29 cellular contexts compared by ENCODE assay signal in the genomic region with DNA sequence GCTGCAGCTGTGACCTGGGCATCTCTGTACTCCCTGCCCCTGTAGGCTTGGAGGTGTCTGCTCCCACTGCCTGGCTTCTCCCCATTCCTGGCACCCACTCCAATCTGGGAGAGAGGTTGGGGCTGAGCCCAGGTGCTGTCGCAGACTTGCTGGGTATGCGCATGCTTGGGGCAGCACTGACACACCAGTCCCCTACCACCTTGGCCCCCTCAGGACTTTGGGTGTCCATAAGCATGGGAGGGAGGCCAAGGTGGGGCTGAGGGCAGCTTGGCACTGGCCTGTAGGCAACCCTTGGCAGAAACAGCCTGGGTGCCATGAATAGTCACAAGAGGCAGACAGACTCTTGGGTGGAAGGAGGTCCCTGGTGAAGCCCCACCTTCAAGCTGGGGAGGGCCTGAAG.
A peak's percentile ranks its signal among the peaks of the same experiment; 100 is the strongest.
DNase-seq lines count a peak whose midpoint lies in the region; ATAC-seq, FAIRE-seq and TF ChIP-seq lines count a peak whose summit lies in the region.
"Had no signal": no experiment of that assay in that cellular context is flagged by ENCODE, and none has a peak within 500 bp of the region (broad histone marks: within the 10 kb centered on the region; RNA-seq: fewer than 3 reads in every experiment).

No MANE protein-coding gene starts in this region.

- in situ Hi-C loops in IMR-90 (cut with MboI; ENCODE audit: low sequenced_read_pairs), result no loop called here

- H3K23me2 ChIP-seq in H1 (ENCODE audit: low read depth, low read length), result no peaks in the 10 kb centered on the region

- H3K27ac ChIP-seq in IMR-90 (ENCODE audit: insufficient read depth, low read length) (no peak overlapping the region), H1 (ENCODE audit: low read depth, low read length) (no peak overlapping the region), neuronal stem cell (replicated peaks; ENCODE audit: low read length) (no peak overlapping the region)
- H3K27ac ChIP-seq: BLaER1 had no signal

- dilution Hi-C loops in IMR-90 (cut with HindIII; ENCODE audit: low sequenced_read_pairs, unreplicated experiment), result no loop called here

- no peaks in the 10 kb centered on the region for H3K36me3 Mint-ChIP-seq in natural killer cell
- H3K36me3 Mint-ChIP-seq: CD14-positive monocyte; CD4-positive, CD25-positive, alpha-beta regulatory T cell had no signal

- no peaks in the 10 kb centered on the region for H4K20me1 ChIP-seq in IMR-90 (ENCODE audit: insufficient read depth, low read length)
- H4K20me1 ChIP-seq in H1 (replicated peaks in 1 of 2; ENCODE audit: control insufficient read depth in 1 of 2, insufficient read depth in 2 of 2, low read length in 2 of 2), result no peaks in the 10 kb centered on the region
- H4K20me1 ChIP-seq: BLaER1 had no signal

- H2BK120ac ChIP-seq in IMR-90 (ENCODE audit: low read depth, low read length) (no peak overlapping the region), H1 (replicated peaks; ENCODE audit: low read depth, low read length) (no peak overlapping the region), neuronal stem cell (ENCODE audit: low read depth, low read length) (no peak overlapping the region)

- H4K91ac ChIP-seq in IMR-90 (ENCODE audit: insufficient read depth, low read depth, low read length), result no peak overlapping the region
- no peak overlapping the region for H4K91ac ChIP-seq in H1 (replicated peaks; ENCODE audit: insufficient read length, low read length)
- H4K91ac ChIP-seq in neuronal stem cell (ENCODE audit: low read depth, low read length, poor library complexity), result no peak overlapping the region

- H3K27ac Mint-ChIP-seq in natural killer cell, result no peak overlapping the region
- H3K27ac Mint-ChIP-seq: CD4-positive, CD25-positive, alpha-beta regulatory T cell had no signal

- POLR2A ChIA-PET in IMR-90 (lab: Charles Lee; ENCODE audit: unreplicated experiment), result no interaction called here
- POLR2A ChIA-PET in H1 (lab: Charles Lee; ENCODE audit: partially characterized antibody), result interaction anchor here (0.9 kb wide), 1 partner anchor 8 kb away, joined by 3 read pairs; no protein-coding TSS in a partner anchor

- H4K5ac ChIP-seq in IMR-90 (ENCODE audit: low read depth, low read length) (no peak overlapping the region), H1 (ENCODE audit: insufficient read length, low read depth, low read length) (no peak overlapping the region)

- H3K18ac ChIP-seq in IMR-90 (ENCODE audit: low read depth, low read length), result no peak overlapping the region
- no peak overlapping the region for H3K18ac ChIP-seq in H1 (ENCODE audit: extremely low read depth, low read length)
- no peak overlapping the region for H3K18ac ChIP-seq in neuronal stem cell (ENCODE audit: low read length)

- H2AFZ ChIP-seq in IMR-90 (replicated peaks; ENCODE audit: low read length, poor library complexity), result peak overlapping the region; percentile 38
- no peak overlapping the region for H2AFZ ChIP-seq in H1 (ENCODE audit: low read length)
- no peak overlapping the region for H2AFZ ChIP-seq in neuronal stem cell (ENCODE audit: low read length)

- TF ChIP-seq EP300 in H1 (IDR thresholded peaks at IDR 0.05; ENCODE audit: borderline replicate concordance in 1 of 2, low read depth in 2 of 2, low read length in 2 of 2), result no peak

- H3K79me2 ChIP-seq in H1 (ENCODE audit: control insufficient read depth in 1 of 2, insufficient read depth in 2 of 2, low read length in 2 of 2), result no peaks in the 10 kb centered on the region

- H3K27me3 Mint-ChIP-seq in natural killer cell (ENCODE audit: low read depth in 2 of 2), result no peaks in the 10 kb centered on the region

- no peak overlapping the region for H2BK15ac ChIP-seq in IMR-90 (ENCODE audit: low read depth, low read length)
- no peak overlapping the region for H2BK15ac ChIP-seq in H1 (ENCODE audit: low read length)
- H2BK15ac ChIP-seq in neuronal stem cell (ENCODE audit: low read length), result no peak overlapping the region

- CTCF ChIA-PET in IMR-90 (lab: Yijun Ruan, JAX) (interaction anchor here (0.6 kb wide), 1 partner anchor 52 kb away, joined by 4 read pairs; no protein-coding TSS in a partner anchor), H1 (lab: Charles Lee; ENCODE audit: partially characterized antibody) (interaction anchor here (1.2 kb wide), 1 partner anchor 11 kb away, joined by 3 read pairs; no protein-coding TSS in a partner anchor)

- H3K9me3 ChIP-seq in IMR-90 (ENCODE audit: control insufficient read depth, insufficient read depth, low read length) (no peaks in the 10 kb centered on the region), H1 (ENCODE audit: insufficient read depth in 2 of 2, low read depth in 1 of 2, low read length in 1 of 2) (peaks cover 13 to 14% of the 10 kb centered on the region in 2 experiments), neuronal stem cell (replicated peaks in 1 of 2; ENCODE audit: control insufficient read depth in 2 of 2, insufficient read depth in 1 of 2, low read depth in 1 of 2, low read length in 2 of 2) (peaks cover 13 to 15% of the 10 kb centered on the region in 2 donors)
- H3K9me3 ChIP-seq: BE2C had no signal

- H3K9me1 ChIP-seq in IMR-90 (ENCODE audit: insufficient read depth, low read length), result 0 out of 2 replicates have a peak, but pooled peaks cover under 1% of the 10 kb centered on the region

- H3K4me3 ChIP-seq in IMR-90 (ENCODE audit: insufficient read depth, low read depth, low read length) (no peak overlapping the region), H1 (ENCODE audit: extremely low read depth in 1 of 4, insufficient read depth in 2 of 4, low read depth in 3 of 4, low read length in 4 of 4) (no peak overlapping the region), neuronal stem cell (ENCODE audit: low read length in 2 of 2) (peak overlapping the region in 1 of 2 donors; percentile 18)
- H3K4me3 ChIP-seq: BLaER1, GM12878 had no signal

- H3K36me3 ChIP-seq in IMR-90 (ENCODE audit: control insufficient read depth, insufficient read depth, low read length) (no peaks in the 10 kb centered on the region), H1 (ENCODE audit: control insufficient read depth in 2 of 4, insufficient read depth in 4 of 4, low read length in 3 of 4) (no peaks in the 10 kb centered on the region), neuronal stem cell (replicated peaks in 1 of 2; ENCODE audit: control insufficient read depth in 2 of 2, insufficient read depth in 2 of 2, low read length in 2 of 2) (no peaks in the 10 kb centered on the region)
- H3K36me3 ChIP-seq: BE2C, BLaER1 had no signal

- H2BK20ac ChIP-seq in IMR-90 (ENCODE audit: low read depth, low read length) (no peak overlapping the region), H1 (ENCODE audit: low read length) (no peak overlapping the region)

- TF ChIP-seq CTCF in IMR-90 (conservative IDR thresholded peaks at IDR 0.05; ENCODE audit: low read depth, low read length) (no peak), H1 (IDR thresholded peaks at IDR 0.05; ENCODE audit: control extremely low read depth in 1 of 3, insufficient read depth in 1 of 3, low read depth in 1 of 3, low read length in 3 of 3) (no peak), natural killer cell (IDR thresholded peaks at IDR 0.05) (no peak)

- H2AK5ac ChIP-seq in IMR-90 (ENCODE audit: low read depth, low read length) (no peak overlapping the region), H1 (ENCODE audit: low read depth, low read length) (no peak overlapping the region), neuronal stem cell (ENCODE audit: low read depth, low read length) (peak overlapping the region; percentile 53)

- H3K56ac ChIP-seq in IMR-90 (ENCODE audit: extremely low read depth, insufficient read depth, low read length), result no peak overlapping the region
- H3K56ac ChIP-seq in H1 (replicated peaks; ENCODE audit: insufficient read length, low read depth, low read length), result no peak overlapping the region

- ATAC-seq in IMR-90 (ENCODE audit: low read depth) (no peak), sciatic nerve (peak; percentile 30), HG03439 (IDR thresholded peaks at IDR 0.05; ENCODE audit: unreplicated experiment) (no peak), natural killer cell (no peak)
- ATAC-seq: GM12878 had no signal

- FAIRE-seq in H1 (lab: Jason Lieb, UNC), result no peak
- FAIRE-seq: A204.1, GM12878, GM12892, GM18507 had no signal

- H2BK12ac ChIP-seq in H1 (ENCODE audit: low read depth, low read length) (no peak overlapping the region), neuronal stem cell (ENCODE audit: low read length) (no peak overlapping the region)

- H3K9ac ChIP-seq in IMR-90 (ENCODE audit: low read depth, low read length), result no peak overlapping the region
- H3K9ac ChIP-seq in H1 (replicated peaks in 1 of 4; ENCODE audit: extremely low read depth in 1 of 4, low read depth in 3 of 4, low read length in 3 of 4), result no peak overlapping the region
- no peak overlapping the region for H3K9ac ChIP-seq in neuronal stem cell (ENCODE audit: low read depth, low read length, poor library complexity)
- H3K9ac ChIP-seq: BLaER1 had no signal

- BruUV-seq in IMR-90 (replicated peaks; lab: Mats Ljungman, UMichigan), result no TSS peak

- H3K14ac ChIP-seq in IMR-90 (replicated peaks; ENCODE audit: low read depth, low read length) (0 out of 2 replicates have a peak overlapping the region, but pooled peaks have one; percentile 2), H1 (ENCODE audit: insufficient read length) (no peak overlapping the region), neuronal stem cell (ENCODE audit: low read length) (no peak overlapping the region)

- no peaks in the 10 kb centered on the region for H3K79me1 ChIP-seq in IMR-90 (ENCODE audit: low read depth in 1 of 2, low read length in 2 of 2)
- H3K79me1 ChIP-seq in H1 (ENCODE audit: low read depth, low read length), result no peaks in the 10 kb centered on the region
- H3K79me1 ChIP-seq in neuronal stem cell (ENCODE audit: low read depth, low read length), result no peaks in the 10 kb centered on the region

- H3K4me1 Mint-ChIP-seq in natural killer cell, result no peaks in the 10 kb centered on the region
- H3K4me1 Mint-ChIP-seq: CD14-positive monocyte; CD4-positive, CD25-positive, alpha-beta regulatory T cell; CD8-positive, alpha-beta memory T cell had no signal

- no peak overlapping the region for H3K23ac ChIP-seq in IMR-90 (ENCODE audit: low read depth, low read length)
- no peak overlapping the region for H3K23ac ChIP-seq in H1 (ENCODE audit: insufficient read length)
- peak overlapping the region; percentile 47 for H3K23ac ChIP-seq in neuronal stem cell (ENCODE audit: low read depth, low read length, poor library complexity)

- H3K4me2 ChIP-seq in IMR-90 (ENCODE audit: low read depth, low read length) (no peak overlapping the region), H1 (ENCODE audit: insufficient read depth in 1 of 2, low read depth in 2 of 2, low read length in 2 of 2) (no peak overlapping the region), neuronal stem cell (ENCODE audit: insufficient read depth, low read length, poor library complexity, severe bottlenecking) (no peak overlapping the region)
- H3K4me2 ChIP-seq: BLaER1 had no signal

- no peak overlapping the region for H2AK9ac ChIP-seq in IMR-90 (replicated peaks; ENCODE audit: low read depth, low read length, poor library complexity)

- no peak for TF ChIP-seq RAD21 in IMR-90 (IDR thresholded peaks at IDR 0.05; ENCODE audit: low read length)
- TF ChIP-seq RAD21 in H1 (IDR thresholded peaks at IDR 0.05 in 1 of 2, conservative IDR thresholded peaks at IDR 0.05 in 1 of 2; ENCODE audit: low read depth in 2 of 2, low read length in 2 of 2), result no peak

- no peak overlapping the region for H4K8ac ChIP-seq in IMR-90 (ENCODE audit: low read depth in 2 of 2, low read length in 2 of 2)
- 0 out of 2 replicates have a peak overlapping the region, but pooled peaks have one; percentile 46 for H4K8ac ChIP-seq in H1 (ENCODE audit: extremely low read depth, insufficient read depth, low read length)
- H4K8ac ChIP-seq in neuronal stem cell (ENCODE audit: low read depth, low read length), result no peak overlapping the region

- H3K4me3 Mint-ChIP-seq in natural killer cell, result no peak overlapping the region
- H3K4me3 Mint-ChIP-seq: CD14-positive monocyte; CD4-positive, alpha-beta memory T cell; CD4-positive, CD25-positive, alpha-beta regulatory T cell; CD8-positive, alpha-beta memory T cell had no signal

- H3K4ac ChIP-seq in IMR-90 (ENCODE audit: low read depth, low read length), result no peak overlapping the region
- H3K4ac ChIP-seq in H1 (replicated peaks; ENCODE audit: insufficient read length, low read depth, low read length), result no peak overlapping the region
- no peak overlapping the region for H3K4ac ChIP-seq in neuronal stem cell (ENCODE audit: low read length)

- no peaks in the 10 kb centered on the region for H3K9me3 Mint-ChIP-seq in natural killer cell
- H3K9me3 Mint-ChIP-seq: CD4-positive, CD25-positive, alpha-beta regulatory T cell; CD8-positive, alpha-beta memory T cell had no signal

- H3K27me3 ChIP-seq in IMR-90 (ENCODE audit: control insufficient read depth, insufficient read depth, low read length) (peaks cover 4% of the 10 kb centered on the region), H1 (replicated peaks in 1 of 4; ENCODE audit: control insufficient read depth in 3 of 4, extremely low read depth in 1 of 4, insufficient read depth in 3 of 4, low read length in 3 of 4) (no peaks in the 10 kb centered on the region), neuronal stem cell (ENCODE audit: control insufficient read depth in 3 of 3, insufficient read depth in 3 of 3, low read depth in 1 of 3, low read length in 3 of 3) (peaks cover 0 to 3% (median 0%) of the 10 kb centered on the region in 3 experiments)
- H3K27me3 ChIP-seq: BE2C, BLaER1 had no signal

- WGBS in IMR-90 (ENCODE audit: extremely low coverage in 2 of 2, insufficient read length in 1 of 2), 2 experiments, result no CpG with 5 or more reads among the region's 2 CpGs
- 100% methylated on average over 2 of the region's 2 CpGs; no CpG with 5 or more reads in 1 of the 2 experiments for WGBS in H1 (ENCODE audit: extremely low coverage in 1 of 2, insufficient coverage in 1 of 2, insufficient read length in 1 of 2, insufficient replicate concordance in 2 of 2, low coverage in 1 of 2, low lambda C conversion rate in 2 of 2, missing lambda C conversion rate in 1 of 2), 2 experiments
- no CpG with 5 or more reads among the region's 2 CpGs for WGBS in neuronal stem cell (ENCODE audit: extremely low coverage in 2 of 2, insufficient read length in 2 of 2, insufficient replicate concordance in 1 of 2), 2 donors

- intact Hi-C loops in IMR-90 (cut with micrococcal nuclease) (no loop called here), sciatic nerve (cut with DNase I) (no loop called here), natural killer cell (cut with micrococcal nuclease) (no loop called here)

- H3K4me1 ChIP-seq in IMR-90 (ENCODE audit: control insufficient read depth, insufficient read depth, low read length), result peaks cover 2% of the 10 kb centered on the region
- H3K4me1 ChIP-seq in H1 (replicated peaks in 1 of 4; ENCODE audit: control insufficient read depth in 3 of 4, insufficient read depth in 4 of 4, low read length in 3 of 4), result no peaks in the 10 kb centered on the region
- H3K4me1 ChIP-seq in neuronal stem cell (ENCODE audit: control insufficient read depth in 2 of 2, insufficient read depth in 1 of 2, low read depth in 1 of 2, low read length in 2 of 2), result no peaks in the 10 kb centered on the region
- H3K4me1 ChIP-seq: BE2C, BLaER1 had no signal

- TF ChIP-seq POLR2A in IMR-90 (IDR thresholded peaks at IDR 0.05; ENCODE audit: low read depth, low read length) (no peak), H1 (IDR thresholded peaks at IDR 0.05; ENCODE audit: control extremely low read depth in 1 of 2, low read depth in 2 of 2, low read length in 2 of 2) (no peak)

- DNase-seq in IMR-90, result no peak
- DNase-seq in H1 (ENCODE audit: low read depth in 1 of 2, low spot score in 2 of 2), result no peak
- DNase-seq in neuronal stem cell (ENCODE audit: low spot score), result no peak
- DNase-seq in sciatic nerve (ENCODE audit: low spot score), result no peak
- DNase-seq in NCI-H510A (lab: John Stamatoyannopoulos, UW), result no peak
- DNase-seq in ureter (ENCODE audit: low spot score), result no peak
- DNase-seq in natural killer cell, result no peak
- DNase-seq: 8988T; ACHN; BE2C; C1 segment of cervical spinal cord; CD4-positive, alpha-beta memory T cell; CD4-positive, CD25-positive, alpha-beta regulatory T cell; CD8-positive, alpha-beta memory T cell; COR-L47; DMS 273 treated with DMSO at 0.1 percent for 48 hours; DMS153; DMS53; DMS79; DND-41; EL; GDM1 had no signal

- H2BK5ac ChIP-seq in IMR-90 (ENCODE audit: low read depth, low read length, poor library complexity, severe bottlenecking), result no peak overlapping the region
- H2BK5ac ChIP-seq in H1 (ENCODE audit: low read depth, low read length), result no peak overlapping the region; the same call in 1 of the 2 replicates
- no peak overlapping the region for H2BK5ac ChIP-seq in neuronal stem cell (ENCODE audit: low read length)
